Comparison of ENCODE assay signal across 1 cellular context in genomic region chr7:17936321-17936720, GRCh38.
TF ChIP-seq lines count a peak whose summit lies in the region.

No MANE protein-coding gene starts in this region.

TF ChIP-seq in GM23338, 12 proteins besides CTCF, POLR2A, EP300 and RAD21:
- TF ChIP-seq EZH2phosphoT487 (IDR thresholded peaks at IDR 0.05; ENCODE audit: unreplicated experiment) (no peak), ZNF462 (CRISPR knock-in tag; IDR thresholded peaks at IDR 0.05) (no peak), NANOG (IDR thresholded peaks at IDR 0.05; ENCODE audit: borderline replicate concordance) (no peak)
